In genomic region chr19:2782357-2782935, GRCh38 we compare ENCODE assay signal across 8 cellular contexts. TPM values are rescaled to one million over a fixed set of nuclear protein-coding genes. Genes with fewer than 3 reads are reported as not detected.
DNase-seq lines count a peak whose midpoint lies in the region; ATAC-seq and TF ChIP-seq lines count a peak whose summit lies in the region.

No MANE protein-coding gene starts in this region.

- peaks cover 15% of the 10 kb centered on the region for H3K36me3 Mint-ChIP-seq in CD4-positive, alpha-beta T cell (ENCODE audit: low read depth)
- H3K36me3 Mint-ChIP-seq in dendritic cell treated with granulocyte-macrophage colony-stimulating factor and Interleukin-4, amounts not matched to agents 40 ng/mL and 50 ng/mL, for 4 days (ENCODE audit: low read depth) = peaks cover 40% of the 10 kb centered on the region
- H3K36me3 Mint-ChIP-seq in neural crest cell (ENCODE audit: low read depth) = peaks cover 4% of the 10 kb centered on the region

- peak overlapping the region; percentile 91 for H3K27ac Mint-ChIP-seq in CD4-positive, alpha-beta T cell
- peak overlapping the region; percentile 90 for H3K27ac Mint-ChIP-seq in dendritic cell treated with granulocyte-macrophage colony-stimulating factor and Interleukin-4, amounts not matched to agents 40 ng/mL and 50 ng/mL, for 4 days
- peak overlapping the region; percentile 89 for H3K27ac Mint-ChIP-seq in neural crest cell (ENCODE audit: unreplicated experiment)

- no peaks in the 10 kb centered on the region for H3K27me3 ChIP-seq in CD4-positive, alpha-beta T cell (ENCODE audit: control insufficient read depth, insufficient read depth, low read length)

- no peaks in the 10 kb centered on the region for H3K9me3 ChIP-seq in CD4-positive, alpha-beta T cell (ENCODE audit: control insufficient read depth, low read length)

- peak overlapping the region; percentile 94 for H3K4me3 Mint-ChIP-seq in CD4-positive, alpha-beta T cell
- H3K4me3 Mint-ChIP-seq in dendritic cell treated with granulocyte-macrophage colony-stimulating factor and Interleukin-4, amounts not matched to agents 40 ng/mL and 50 ng/mL, for 4 days = peak overlapping the region; percentile 90
- H3K4me3 Mint-ChIP-seq in neural crest cell = peak overlapping the region; percentile 93

- POLR2A ChIA-PET in CD4-positive, alpha-beta T cell (lab: Charles Lee) = interaction anchor here (1.0 to 1.5 kb wide), 4 partner anchors 39 to 307 kb away, joined by 3 to 6 read pairs (median 6); partner anchors contain the start of genes GADD45B and ZNF555

- peaks cover 52% of the 10 kb centered on the region for H3K4me1 Mint-ChIP-seq in CD4-positive, alpha-beta T cell (ENCODE audit: low read depth)
- H3K4me1 Mint-ChIP-seq in dendritic cell treated with granulocyte-macrophage colony-stimulating factor and Interleukin-4, amounts not matched to agents 40 ng/mL and 50 ng/mL, for 4 days (ENCODE audit: low read depth) = peaks cover 56% of the 10 kb centered on the region
- peaks cover 52% of the 10 kb centered on the region for H3K4me1 Mint-ChIP-seq in neural crest cell

- CTCF ChIA-PET in CD4-positive, alpha-beta T cell (lab: Charles Lee) = interaction anchor here (1.1 to 1.4 kb wide), 4 partner anchors 33 to 59 kb away, joined by 3 to 6 read pairs (median 4); partner anchors contain the start of genes ZNF554 and ZNF555

- no peak for DNase-seq in CD4-positive, alpha-beta T cell
- DNase-seq in NCI-H146 (lab: John Stamatoyannopoulos, UW) (peak; percentile 83), neural crest cell (ENCODE audit: low read depth, low spot score) (no peak), NCI-H345 treated with DMSO at 0.1 percent for 48 hours (lab: John Stamatoyannopoulos, UW; ENCODE audit: unreplicated experiment) (no peak)
- DNase-seq in stimulated activated CD4-positive, alpha-beta T cell treated with anti-CD3 and anti-CD28 coated beads, Interleukin-1b, Interleukin-23, amount 100 ng/mL, for 48 hours = no peak

- peak overlapping the region; percentile 79 for H3K27ac ChIP-seq in CD4-positive, alpha-beta T cell (ENCODE audit: low read depth, low read length)

- no peaks in the 10 kb centered on the region for H3K9me3 Mint-ChIP-seq in CD4-positive, alpha-beta T cell
- no peaks in the 10 kb centered on the region for H3K9me3 Mint-ChIP-seq in dendritic cell treated with granulocyte-macrophage colony-stimulating factor and Interleukin-4, amounts not matched to agents 40 ng/mL and 50 ng/mL, for 4 days
- peaks cover 4% of the 10 kb centered on the region for H3K9me3 Mint-ChIP-seq in neural crest cell

- TF ChIP-seq CTCF in CD4-positive, alpha-beta T cell (IDR thresholded peaks at IDR 0.05) = no peak
- TF ChIP-seq CTCF in neural crest cell (conservative IDR thresholded peaks at IDR 0.05) = no peak

- intact Hi-C loops in CD4-positive, alpha-beta T cell (cut with DNase I, micrococcal nuclease) = loop anchor here in 1 of 2 experiments (2.0 kb wide), 1 partner anchor 42 kb away; the partner anchor contains the start of gene SLC39A3
- intact Hi-C loops in dendritic cell treated with granulocyte-macrophage colony-stimulating factor and Interleukin-4, amounts not matched to agents 40 ng/mL and 50 ng/mL, for 4 days (cut with micrococcal nuclease) = no loop called here

- H3K27me3 Mint-ChIP-seq in CD4-positive, alpha-beta T cell = no peaks in the 10 kb centered on the region
- H3K27me3 Mint-ChIP-seq in dendritic cell treated with granulocyte-macrophage colony-stimulating factor and Interleukin-4, amounts not matched to agents 40 ng/mL and 50 ng/mL, for 4 days = no peaks in the 10 kb centered on the region
- peaks cover 4% of the 10 kb centered on the region for H3K27me3 Mint-ChIP-seq in neural crest cell (ENCODE audit: low read depth)

- ATAC-seq in CD4-positive, alpha-beta T cell (ENCODE audit: poor library complexity) = no peak
- ATAC-seq in GM21619 (IDR thresholded peaks at IDR 0.05; ENCODE audit: unreplicated experiment) (no peak), HG03175 (IDR thresholded peaks at IDR 0.05; ENCODE audit: unreplicated experiment) (no peak)

RNA-seq across cellular contexts. Expression of gene SGTA, which starts 0.6 kb away (rescaled TPM):
- total RNA-seq in CD4-positive, alpha-beta T cell = 10 to 100 TPM; 28.3 to 29.7 TPM
- total RNA-seq in neural crest cell = 89.9 and 95.1 TPM in 2 replicates

RNA-seq across cellular contexts. Expression of gene THOP1, which starts 2.9 kb away (rescaled TPM):
- 10 to 100 TPM; 26.6 to 27.3 TPM for total RNA-seq in CD4-positive, alpha-beta T cell
- total RNA-seq in neural crest cell = 171 and 173 TPM in 2 replicates

RNA-seq across cellular contexts. Expression of gene ZNF554, which starts 37.2 kb away (rescaled TPM):
- total RNA-seq in CD4-positive, alpha-beta T cell = 1 to 10 TPM; 3.5 to 3.6 TPM
- total RNA-seq in neural crest cell = 8.6 and 9.0 TPM in 2 replicates

RNA-seq across cellular contexts. Expression of gene SLC39A3, which starts 42.6 kb away (rescaled TPM):
- 1 to 10 TPM; 7.6 to 7.9 TPM for total RNA-seq in CD4-positive, alpha-beta T cell
- total RNA-seq in neural crest cell = 43.0 and 43.1 TPM in 2 replicates

RNA-seq across cellular contexts. Expression of gene ZNF555, which starts 58.8 kb away (rescaled TPM):
- total RNA-seq in CD4-positive, alpha-beta T cell = 1 to 10 TPM; 2.3 to 2.4 TPM
- total RNA-seq in neural crest cell = 10.5 and 11.4 TPM in 2 replicates
